Comparison of ENCODE assay signal across 2 cellular contexts in genomic region chr5:120817044-120817985, GRCh38.
TF ChIP-seq lines count a peak whose summit lies in the region.

No MANE protein-coding gene starts in this region.

TF ChIP-seq in IMR-90, 13 proteins besides CTCF, POLR2A, EP300 and RAD21 (continued from another document):
- TF ChIP-seq USF2 (IDR thresholded peaks at IDR 0.05; ENCODE audit: low read depth, low read length) = no peak

TF ChIP-seq in liver, 16 proteins besides CTCF, POLR2A, EP300 and RAD21 (continued from another document):
- TF ChIP-seq REST (IDR thresholded peaks at IDR 0.05) (no peak), MAX (IDR thresholded peaks at IDR 0.05) (no peak), HNF4G (IDR thresholded peaks at IDR 0.05) (no peak), GABPA (IDR thresholded peaks at IDR 0.05 in 1 of 2, conservative IDR thresholded peaks at IDR 0.05 in 1 of 2) (no peak), SP1 (IDR thresholded peaks at IDR 0.05) (no peak), ZBTB33 (IDR thresholded peaks at IDR 0.05) (no peak), YY1 (IDR thresholded peaks at IDR 0.05) (no peak), JUND (IDR thresholded peaks at IDR 0.05) (no peak), FOXA1 (IDR thresholded peaks at IDR 0.05) (no peak), EGR1 (IDR thresholded peaks at IDR 0.05; ENCODE audit: low read depth in 2 of 2) (no peak), NR2F2 (IDR thresholded peaks at IDR 0.05) (no peak), RXRA (IDR thresholded peaks at IDR 0.05) (no peak), HNF4A (conservative IDR thresholded peaks at IDR 0.05) (no peak), TAF1 (conservative IDR thresholded peaks at IDR 0.05) (no peak), ATF3 (IDR thresholded peaks at IDR 0.05) (no peak)
